8 cellular contexts compared by ENCODE assay signal in genomic region chr3:81743096-81744025, GRCh38. TPM values are rescaled to one million over a fixed set of nuclear protein-coding genes. Genes with fewer than 3 reads are reported as not detected.
A peak's percentile ranks its signal among the peaks of the same experiment; 100 is the strongest.
DNase-seq lines count a peak whose midpoint lies in the region; ATAC-seq and TF ChIP-seq lines count a peak whose summit lies in the region.
"Had no signal": no experiment of that assay in that cellular context is flagged by ENCODE, and none has a peak within 500 bp of the region (broad histone marks: within the 10 kb centered on the region; RNA-seq: fewer than 3 reads in every experiment).

No MANE protein-coding gene starts in this region.

- no peaks in the 10 kb centered on the region for H3K9me3 ChIP-seq in OCI-LY7 (ENCODE audit: low read length)

- no peaks in the 10 kb centered on the region for H4K20me1 ChIP-seq in OCI-LY7 (ENCODE audit: insufficient read depth, low read length)

- TF ChIP-seq CTCF in brain (conservative IDR thresholded peaks at IDR 0.05) (no peak), type B pancreatic cell (conservative IDR thresholded peaks at IDR 0.05) (no peak), OCI-LY7 (conservative IDR thresholded peaks at IDR 0.05; ENCODE audit: low read length) (no peak)

- H3K9me3 Mint-ChIP-seq in brain (peaks cover 0 to 4% (median 2%) of the 10 kb centered on the region in 5 experiments), type B pancreatic cell (no peaks in the 10 kb centered on the region)
- H3K9me3 Mint-ChIP-seq: activated CD4-positive, alpha-beta memory T cell treated with anti-CD3 and anti-CD28 coated beads for 36 hours had no signal

- no peak for TF ChIP-seq RAD21 in Ishikawa (IDR thresholded peaks at IDR 0.05; ENCODE audit: low read depth)

- DNase-seq in kidney glomerular epithelial cell (lab: John Stamatoyannopoulos, UW) (peak; percentile 92), type B pancreatic cell (ENCODE audit: extremely low spot score, unreplicated experiment) (no peak), OCI-LY7 (ENCODE audit: low spot score) (no peak), NCI-H82 (lab: John Stamatoyannopoulos, UW) (no peak)
- DNase-seq: activated CD4-positive, alpha-beta memory T cell treated with anti-CD3 and anti-CD28 coated beads for 36 hours had no signal

- no TSS peak for BruUV-seq in OCI-LY7 (replicated peaks; lab: Mats Ljungman, UMichigan)

- peaks cover 6% of the 10 kb centered on the region for H3K4me1 ChIP-seq in OCI-LY7 (ENCODE audit: insufficient read depth, low read length, poor library complexity, severe bottlenecking)

- no peaks in the 10 kb centered on the region for H3K9me2 ChIP-seq in OCI-LY7 (ENCODE audit: insufficient read depth, low read length)

- H3K36me3 ChIP-seq in OCI-LY7 (ENCODE audit: insufficient read depth, low read length), result no peaks in the 10 kb centered on the region

- H3K79me2 ChIP-seq in OCI-LY7 (ENCODE audit: insufficient read depth, low read depth, low read length), result no peaks in the 10 kb centered on the region

- no peak for ATAC-seq in GM19463 (IDR thresholded peaks at IDR 0.05; ENCODE audit: unreplicated experiment)

- H3K27ac Mint-ChIP-seq in brain (peak overlapping the region in 3 of 5 experiments; percentile 36 to 77 (median 46)), type B pancreatic cell (peak overlapping the region; percentile 35)
- H3K27ac Mint-ChIP-seq: activated CD4-positive, alpha-beta memory T cell treated with anti-CD3 and anti-CD28 coated beads for 36 hours had no signal

- H3K4me3 Mint-ChIP-seq in brain (peak overlapping the region in 3 of 5 experiments; percentile 3 to 26 (median 24)), type B pancreatic cell (no peak overlapping the region)
- H3K4me3 Mint-ChIP-seq: activated CD4-positive, alpha-beta memory T cell treated with anti-CD3 and anti-CD28 coated beads for 36 hours had no signal

- H3K4me2 ChIP-seq in OCI-LY7 (ENCODE audit: low read length), result no peak overlapping the region

- peaks cover 33% of the 10 kb centered on the region for H3K4me1 Mint-ChIP-seq in brain
- H3K4me1 Mint-ChIP-seq in type B pancreatic cell (ENCODE audit: unreplicated experiment), result peaks cover 12% of the 10 kb centered on the region

- H3K36me3 Mint-ChIP-seq in brain (peaks cover 22% of the 10 kb centered on the region), type B pancreatic cell (peaks cover 4% of the 10 kb centered on the region)

- no peak for TF ChIP-seq EP300 in Ishikawa (IDR thresholded peaks at IDR 0.05; ENCODE audit: borderline replicate concordance)

- intact Hi-C loops in OCI-LY7 (cut with micrococcal nuclease; ENCODE audit: unreplicated experiment), result no loop called here

- no peak overlapping the region for H2AFZ ChIP-seq in OCI-LY7 (ENCODE audit: low read length)

- H3K27me3 Mint-ChIP-seq in brain (no peaks in the 10 kb centered on the region), type B pancreatic cell (no peaks in the 10 kb centered on the region)
- H3K27me3 Mint-ChIP-seq: activated CD4-positive, alpha-beta memory T cell treated with anti-CD3 and anti-CD28 coated beads for 36 hours had no signal

- no peak overlapping the region for H3K4me3 ChIP-seq in OCI-LY7 (ENCODE audit: low read depth, low read length, poor library complexity, severe bottlenecking)

- CTCF ChIA-PET in OCI-LY7 (lab: Charles Lee; ENCODE audit: unreplicated experiment), result no interaction called here

- no peak overlapping the region for H3K27ac ChIP-seq in OCI-LY7 (ENCODE audit: low read depth, low read length, poor library complexity, severe bottlenecking)

- POLR2A ChIA-PET in OCI-LY7 (lab: Charles Lee), result no interaction called here

TF ChIP-seq in Ishikawa, 13 proteins besides CTCF, POLR2A, EP300 and RAD21:
- TF ChIP-seq FOXM1 (IDR thresholded peaks at IDR 0.05; ENCODE audit: borderline replicate concordance, low read depth), result no peak
- peak; percentile 53 for TF ChIP-seq NFIC (IDR thresholded peaks at IDR 0.05)
- TF ChIP-seq CEBPB (IDR thresholded peaks at IDR 0.05), result no peak
- no peak for TF ChIP-seq YY1 (IDR thresholded peaks at IDR 0.05; ENCODE audit: low read depth)
- TF ChIP-seq CREB1 (IDR thresholded peaks at IDR 0.05; ENCODE audit: low read depth), result no peak
- TF ChIP-seq USF1 (IDR thresholded peaks at IDR 0.05), result 0 out of 2 replicates have a peak, but pooled peaks have one; percentile 11
- TF ChIP-seq EGR1 (IDR thresholded peaks at IDR 0.05), result no peak
- TF ChIP-seq REST (IDR thresholded peaks at IDR 0.05; ENCODE audit: low read depth), result no peak

RNA-seq across cellular contexts. Expression of gene GBE1, which starts 18.1 kb away (rescaled TPM):
- 6.4 TPM for polyA plus RNA-seq in brain (ENCODE audit: insufficient read depth, low read depth, low replicate concordance)
- total RNA-seq in type B pancreatic cell (ENCODE audit: low replicate concordance) (14.7 and 15.2 TPM in 2 replicates), OCI-LY7 (2022) (18.6 and 24.4 TPM in 2 replicates)
- 10.7 and 12.5 TPM in 2 replicates for total RNA-seq in OCI-LY7 (2014; rRNA removed; shearing (Covaris generic))
